Comparison of ENCODE assay signal across 16 cellular contexts in genomic region chr7:158264881-158265742, GRCh38.
"Had no signal": no experiment of that assay in that cellular context is flagged by ENCODE, and none has a peak within 500 bp of the region (broad histone marks: within the 10 kb centered on the region; RNA-seq: fewer than 3 reads in every experiment).

No MANE protein-coding gene starts in this region.

- FAIRE-seq: frontal cortex, TTC549 had no signal

- ATAC-seq: activated naive CD4-positive, alpha-beta T cell treated with anti-CD3 and anti-CD28 coated beads, Interleukin-2, amount 50 U/mL, for 72 hours; naive thymus-derived CD8-positive, alpha-beta T cell had no signal

- H3K9me3 ChIP-seq: stomach, vagina had no signal

- H3K27me3 ChIP-seq: breast epithelium, stomach, vagina had no signal

- DNase-seq: activated CD4-positive, alpha-beta T cell treated with anti-CD3 and anti-CD28 coated beads, Interleukin-2, amount 50 U/mL, for 1 hour; activated CD4-positive, CD25-positive, alpha-beta regulatory T cell; activated T-cell treated with anti-CD3 and anti-CD28 coated beads for 4 hours; effector CD8-positive, alpha-beta T cell; naive thymus-derived CD8-positive, alpha-beta T cell; occipital lobe; SK-N-SH; stimulated activated CD4-positive, alpha-beta T cell treated with anti-CD3 and anti-CD28 coated beads, Interleukin-15, amount 100 ng/mL, for 24 hours; stimulated activated CD4-positive, alpha-beta T cell treated with anti-CD3 and anti-CD28 coated beads, Interleukin-4, amount 100 ng/mL, for 24 hours; stomach had no signal

- H3K4me1 ChIP-seq: breast epithelium, vagina had no signal

- H3K9ac ChIP-seq: SK-N-SH had no signal

- H3K4me3 ChIP-seq: breast epithelium, lung, stomach, vagina had no signal

- H3K36me3 ChIP-seq: breast epithelium, stomach, vagina had no signal

- H3K27ac ChIP-seq: breast epithelium, stomach, vagina had no signal
